9 cellular contexts compared by ENCODE assay signal in genomic region chr14:76876076-76876475, GRCh38. TPM values are rescaled to one million over a fixed set of nuclear protein-coding genes. Genes with fewer than 3 reads are reported as not detected.
DNase-seq lines count a peak whose midpoint lies in the region; ATAC-seq and TF ChIP-seq lines count a peak whose summit lies in the region.
"Had no signal": no experiment of that assay in that cellular context is flagged by ENCODE, and none has a peak within 500 bp of the region (broad histone marks: within the 10 kb centered on the region; RNA-seq: fewer than 3 reads in every experiment).

No MANE protein-coding gene starts in this region.

- peak; percentile 35 for DNase-seq in GM04504 (ENCODE audit: low read depth)
- DNase-seq in NAMALWA (ENCODE audit: low spot score), result peak; percentile 46
- peak; percentile 86 for DNase-seq in SK-N-SH
- DNase-seq in activated naive CD8-positive, alpha-beta T cell treated with anti-CD3 and anti-CD28 coated beads, Interleukin-2, amount 50 U/mL, for 24 hours, result peak; percentile 55
- peak; percentile 81 to 83 for DNase-seq in cardiac muscle cell (ENCODE audit: low read depth in 1 of 2, low spot score in 1 of 2)
- DNase-seq in progenitor cell of endocrine pancreas (ENCODE audit: low spot score, unreplicated experiment), result peak; percentile 57

- H3K36me3 ChIP-seq in SK-N-SH (replicated peaks in 1 of 2; ENCODE audit: control insufficient read depth in 1 of 2, insufficient read depth in 2 of 2, low read length in 1 of 2) (no peaks in the 10 kb centered on the region), cardiac muscle cell (no peaks in the 10 kb centered on the region)

- H3K36me3 Mint-ChIP-seq in activated naive CD8-positive, alpha-beta T cell treated with anti-CD3 and anti-CD28 coated beads, Interleukin-2, amount 50 U/mL, for 24 hours (ENCODE audit: low read depth), result no peaks in the 10 kb centered on the region
- H3K36me3 Mint-ChIP-seq in progenitor cell of endocrine pancreas (ENCODE audit: insufficient read depth), result no peaks in the 10 kb centered on the region

- H3K79me2 ChIP-seq in SK-N-SH (ENCODE audit: insufficient read depth), result no peaks in the 10 kb centered on the region

- 0 out of 2 replicates have a peak, but pooled peaks cover 4% of the 10 kb centered on the region for H3K27me3 ChIP-seq in SK-N-SH (ENCODE audit: insufficient read depth)
- H3K27me3 ChIP-seq in cardiac muscle cell, result no peaks in the 10 kb centered on the region

- H3K4me3 ChIP-seq in SK-N-SH (ENCODE audit: low read depth in 2 of 2, low read length in 1 of 2) (no peak overlapping the region; a peak in 1 of 4 replicates), cardiac muscle cell (no peak overlapping the region)

- H3K27ac Mint-ChIP-seq in activated naive CD8-positive, alpha-beta T cell treated with anti-CD3 and anti-CD28 coated beads, Interleukin-2, amount 50 U/mL, for 24 hours, result no peak overlapping the region
- no peak overlapping the region for H3K27ac Mint-ChIP-seq in progenitor cell of endocrine pancreas

- whole genome bisulfite sequencing in SK-N-SH (ENCODE audit: low lambda C conversion rate), result 0% methylated on average over 1 of the region's 3 CpGs

- H3K9ac ChIP-seq in SK-N-SH, result no peak overlapping the region

- no peaks in the 10 kb centered on the region for H3K9me3 ChIP-seq in SK-N-SH
- no peaks in the 10 kb centered on the region for H3K9me3 ChIP-seq in cardiac muscle cell (ENCODE audit: low read depth)

- no peaks in the 10 kb centered on the region for H3K4me1 Mint-ChIP-seq in activated naive CD8-positive, alpha-beta T cell treated with anti-CD3 and anti-CD28 coated beads, Interleukin-2, amount 50 U/mL, for 24 hours
- H3K4me1 Mint-ChIP-seq in progenitor cell of endocrine pancreas (ENCODE audit: low read depth), result peaks cover 3% of the 10 kb centered on the region
- H3K4me1 Mint-ChIP-seq: central memory CD8-positive, alpha-beta T cell had no signal

- no peak overlapping the region for H3K4me2 ChIP-seq in SK-N-SH

- no peaks in the 10 kb centered on the region for H4K20me1 ChIP-seq in SK-N-SH (ENCODE audit: insufficient read depth)

- peak; percentile 66 for ATAC-seq in activated naive CD8-positive, alpha-beta T cell treated with anti-CD3 and anti-CD28 coated beads, Interleukin-2, amount 50 U/mL, for 24 hours
- ATAC-seq in HG02610 (IDR thresholded peaks at IDR 0.05; ENCODE audit: unreplicated experiment), result no peak
- ATAC-seq in GM19455 (IDR thresholded peaks at IDR 0.05; ENCODE audit: unreplicated experiment), result no peak

- TF ChIP-seq CTCF in SK-N-SH (IDR thresholded peaks at IDR 0.05) (peak; percentile 97), cardiac muscle cell (IDR thresholded peaks at IDR 0.05; ENCODE audit: low read depth, low read length) (peak; percentile 96), progenitor cell of endocrine pancreas (IDR thresholded peaks at IDR 0.05; ENCODE audit: unreplicated experiment) (peak; percentile 98)

- peaks cover 6% of the 10 kb centered on the region for H3F3A ChIP-seq in SK-N-SH (replicated peaks; ENCODE audit: insufficient read depth)

- H3K4me1 ChIP-seq in SK-N-SH (ENCODE audit: control insufficient read depth in 1 of 2, insufficient read depth in 2 of 2, low read depth in 1 of 2, low read length in 1 of 2) (no peaks in the 10 kb centered on the region), cardiac muscle cell (ENCODE audit: low read depth) (no peaks in the 10 kb centered on the region)

- no peak overlapping the region for H3K27ac ChIP-seq in SK-N-SH (ENCODE audit: low read depth in 2 of 2, low read length in 1 of 2)
- H3K27ac ChIP-seq in cardiac muscle cell, result no peak overlapping the region

- H3K9me2 ChIP-seq in SK-N-SH, result no peaks in the 10 kb centered on the region

- CTCF ChIA-PET in SK-N-SH (lab: Yijun Ruan, JAX), result interaction anchor here (0.5 to 12.9 kb wide), 62 partner anchors 12 to 439 kb away, joined by 3 to 764 read pairs (median 6); partner anchors contain the start of genes CIPC and LRRC74A

- H3K27me3 Mint-ChIP-seq in activated naive CD8-positive, alpha-beta T cell treated with anti-CD3 and anti-CD28 coated beads, Interleukin-2, amount 50 U/mL, for 24 hours, result no peaks in the 10 kb centered on the region
- H3K27me3 Mint-ChIP-seq in progenitor cell of endocrine pancreas, result peaks cover 3% of the 10 kb centered on the region

- POLR2A ChIA-PET in SK-N-SH (lab: Yijun Ruan, JAX), result interaction anchor here (0.8 kb wide), 1 partner anchor 194 kb away, joined by 3 read pairs; no protein-coding TSS in a partner anchor

- no peak overlapping the region for H2AFZ ChIP-seq in SK-N-SH (ENCODE audit: low read depth)

- no peaks in the 10 kb centered on the region for H3K9me3 Mint-ChIP-seq in activated naive CD8-positive, alpha-beta T cell treated with anti-CD3 and anti-CD28 coated beads, Interleukin-2, amount 50 U/mL, for 24 hours
- H3K9me3 Mint-ChIP-seq in progenitor cell of endocrine pancreas (ENCODE audit: low read depth), result no peaks in the 10 kb centered on the region
- H3K9me3 Mint-ChIP-seq: central memory CD8-positive, alpha-beta T cell had no signal

- no peak for TF ChIP-seq EP300 in SK-N-SH (IDR thresholded peaks at IDR 0.05; ENCODE audit: borderline replicate concordance in 1 of 2, low read depth in 1 of 2, low read length in 1 of 2)

- peak; percentile 100 for TF ChIP-seq RAD21 in SK-N-SH (IDR thresholded peaks at IDR 0.05; ENCODE audit: low read length)

- H3K4me3 Mint-ChIP-seq in activated naive CD8-positive, alpha-beta T cell treated with anti-CD3 and anti-CD28 coated beads, Interleukin-2, amount 50 U/mL, for 24 hours, result no peak overlapping the region
- H3K4me3 Mint-ChIP-seq in progenitor cell of endocrine pancreas (ENCODE audit: low read depth), result no peak overlapping the region
- H3K4me3 Mint-ChIP-seq: central memory CD8-positive, alpha-beta T cell had no signal

TF ChIP-seq in SK-N-SH, 30 proteins besides CTCF, POLR2A, EP300 and RAD21:
- no peak for TF ChIP-seq JUND (IDR thresholded peaks at IDR 0.05)
- TF ChIP-seq NRF1 (IDR thresholded peaks at IDR 0.05; ENCODE audit: low read depth, low read length), result peak; percentile 34
- TF ChIP-seq RCOR1 (IDR thresholded peaks at IDR 0.05; ENCODE audit: low read length), result no peak
- TF ChIP-seq POLR2AphosphoS5 (IDR thresholded peaks at IDR 0.05; ENCODE audit: low read depth, low read length), result no peak
- TF ChIP-seq TAF1 (IDR thresholded peaks at IDR 0.05; ENCODE audit: borderline replicate concordance, low read depth, low read length), result no peak
- TF ChIP-seq USF2 (IDR thresholded peaks at IDR 0.05; ENCODE audit: borderline replicate concordance, low read depth, low read length), result no peak
- no peak for TF ChIP-seq GABPA (IDR thresholded peaks at IDR 0.05; ENCODE audit: low read depth)
- TF ChIP-seq USF1 (IDR thresholded peaks at IDR 0.05; ENCODE audit: borderline replicate concordance, low read depth), result no peak
- TF ChIP-seq NFIC (IDR thresholded peaks at IDR 0.05; ENCODE audit: borderline replicate concordance), result no peak; the same call in 1 of the 2 replicates
- peak; percentile 100 for TF ChIP-seq SMC3 (IDR thresholded peaks at IDR 0.05; ENCODE audit: low read depth, low read length)
- TF ChIP-seq FOXJ3 (CRISPR knock-in tag; IDR thresholded peaks at IDR 0.05), result no peak
- TF ChIP-seq EZH2phosphoT487 (IDR thresholded peaks at IDR 0.05; ENCODE audit: borderline replicate concordance, low read depth), result no peak
- TF ChIP-seq TEAD4 (IDR thresholded peaks at IDR 0.05; ENCODE audit: borderline replicate concordance, insufficient read depth), result no peak
- TF ChIP-seq FOSL2 (IDR thresholded peaks at IDR 0.05; ENCODE audit: borderline replicate concordance, low read depth), result no peak
- no peak for TF ChIP-seq GATA2 (CRISPR knock-in tag; IDR thresholded peaks at IDR 0.05)
- TF ChIP-seq RFX5 (IDR thresholded peaks at IDR 0.05; ENCODE audit: low read length), result 0 out of 2 replicates have a peak, but pooled peaks have one; percentile 40

RNA-seq across cellular contexts. Expression of gene LRRC74A, which starts 49.9 kb away (rescaled TPM):
- not detected in 2 replicates for polyA plus RNA-seq in SK-N-SH (2012; rRNA removed)
- polyA plus RNA-seq in SK-N-SH (2012; cell fraction: cytosol; rRNA removed), result not detected in 2 replicates
- not detected in 2 replicates for polyA plus RNA-seq in SK-N-SH (2012; cell fraction: nucleus; rRNA removed)
- not detected in 2 replicates for total RNA-seq in cardiac muscle cell
- not detected in 2 replicates for polyA plus RNA-seq in cardiac muscle cell
- not detected in 2 replicates for total RNA-seq in progenitor cell of endocrine pancreas

Comparison
In these comparisons a context has a peak if more than half of its experiments do, and no peak if none do; other contexts are left out.
1. DNase-seq: peak in every context shown above with its lines; median percentile 86 in SK-N-SH; 82 in cardiac muscle cell; 57 in progenitor cell of endocrine pancreas; 55 in activated naive CD8-positive, alpha-beta T cell treated with anti-CD3 and anti-CD28 coated beads, Interleukin-2, amount 50 U/mL, for 24 hours; 46 in NAMALWA; 35 in GM04504.